ENCODE assay signal across 27 cellular contexts in genomic region chr3:27287052-27287451, GRCh38.
"Had no signal": no experiment of that assay in that cellular context is flagged by ENCODE, and none has a peak within 500 bp of the region (broad histone marks: within the 10 kb centered on the region; RNA-seq: fewer than 3 reads in every experiment).

No MANE protein-coding gene starts in this region.

- H3K36me3 ChIP-seq: pancreas, prostate gland, stomach, thyroid gland, transverse colon, upper lobe of left lung, vagina had no signal

- H3K27ac Mint-ChIP-seq: memory B cell; naive thymus-derived CD8-positive, alpha-beta T cell; nephron; stimulated activated naive B cell treated with anti-CD40 and anti-IgM and Interleukin-4, amounts not matched to agents 10 μg/mL and 1 μg/mL and 100 μg/mL, for 72 hours had no signal

- H3K4me1 ChIP-seq: left ventricle myocardium inferior, pancreas, testis, thyroid gland, upper lobe of left lung, vagina had no signal

- H3K36me3 Mint-ChIP-seq: memory B cell; naive thymus-derived CD8-positive, alpha-beta T cell; stimulated activated naive B cell treated with anti-CD40 and anti-IgM and Interleukin-4, amounts not matched to agents 10 μg/mL and 1 μg/mL and 100 μg/mL, for 72 hours had no signal

- H3K27me3 ChIP-seq: pancreas, stomach, testis, thyroid gland, transverse colon, upper lobe of left lung, vagina had no signal

- H3K4me1 Mint-ChIP-seq: naive thymus-derived CD8-positive, alpha-beta T cell; nephron; neural crest cell; stimulated activated naive B cell treated with anti-CD40 and anti-IgM and Interleukin-4, amounts not matched to agents 10 μg/mL and 1 μg/mL and 100 μg/mL, for 72 hours had no signal

- H3K4me3 ChIP-seq: left ventricle myocardium inferior, lung, pancreas, prostate gland, skin epidermis, stomach, testis, thyroid gland, transverse colon, upper lobe of left lung, vagina had no signal

- H3K9me3 ChIP-seq: left ventricle myocardium inferior, pancreas, prostate gland, stomach, testis, thyroid gland, transverse colon, upper lobe of left lung, vagina had no signal

- ATAC-seq: naive thymus-derived CD8-positive, alpha-beta T cell; pancreas; right cardiac atrium; sciatic nerve; stimulated activated naive B cell treated with anti-CD40 and anti-IgM and Interleukin-4, amounts not matched to agents 10 μg/mL and 1 μg/mL and 100 μg/mL, for 72 hours; stimulated activated naive CD8-positive, alpha-beta T cell treated with anti-CD3 and anti-CD28 coated beads, Interleukin-15, Interleukin-2, amounts not matched to agents 100 U/mL and 50 U/mL, for 24 hours had no signal

- H3K9me3 Mint-ChIP-seq: memory B cell, nephron had no signal

- H3K27ac ChIP-seq: left ventricle myocardium inferior, pancreas, prostate gland, skin epidermis, stomach, testis, thyroid gland, transverse colon, upper lobe of left lung, vagina had no signal

- DNase-seq: hypothalamus; islet precursor cell; left ventricle myocardium inferior; naive thymus-derived CD8-positive, alpha-beta T cell; nucleus accumbens; pancreas; retina; right cardiac atrium; stimulated activated CD4-positive, alpha-beta T cell treated with anti-CD3 and anti-CD28 coated beads, Interleukin-12 subunit alpha, Interleukin-12 subunit beta, amount 100 ng/mL, for 4 hours; stimulated activated CD4-positive, alpha-beta T cell treated with anti-CD3 and anti-CD28 coated beads, Interleukin-15, amount 100 ng/mL, for 24 hours; stimulated activated CD4-positive, alpha-beta T cell treated with anti-CD3 and anti-CD28 coated beads, Interleukin-2, amount 100 ng/mL, for 24 hours; stimulated activated CD4-positive, alpha-beta T cell treated with anti-CD3 and anti-CD28 coated beads, Interleukin-4, amount 100 ng/mL, for 1 hour; stimulated activated naive B cell treated with anti-CD40 and anti-IgM and Interleukin-4, amounts not matched to agents 10 μg/mL and 1 μg/mL and 100 μg/mL, for 72 hours; stimulated activated naive CD8-positive, alpha-beta T cell treated with anti-CD3 and anti-CD28 coated beads, Interleukin-15, Interleukin-2, amounts not matched to agents 100 U/mL and 50 U/mL, for 24 hours; stomach; testis; thyroid gland; transverse colon; upper lobe of left lung had no signal

- H3K27me3 Mint-ChIP-seq: memory B cell; stimulated activated naive B cell treated with anti-CD40 and anti-IgM and Interleukin-4, amounts not matched to agents 10 μg/mL and 1 μg/mL and 100 μg/mL, for 72 hours had no signal

- H3K4me3 Mint-ChIP-seq: memory B cell; naive thymus-derived CD8-positive, alpha-beta T cell; nephron; neural crest cell; stimulated activated naive B cell treated with anti-CD40 and anti-IgM and Interleukin-4, amounts not matched to agents 10 μg/mL and 1 μg/mL and 100 μg/mL, for 72 hours had no signal
